15 cellular contexts compared by ENCODE assay signal in genomic region chr7:22386865-22387264, GRCh38. TPM values are rescaled to one million over a fixed set of nuclear protein-coding genes. Genes with fewer than 3 reads are reported as not detected.
DNase-seq lines count a peak whose midpoint lies in the region; ATAC-seq and TF ChIP-seq lines count a peak whose summit lies in the region.
"Had no signal": no experiment of that assay in that cellular context is flagged by ENCODE, and none has a peak within 500 bp of the region (broad histone marks: within the 10 kb centered on the region; RNA-seq: fewer than 3 reads in every experiment).

No MANE protein-coding gene starts in this region.

- TF ChIP-seq CTCF in OCI-LY7 (conservative IDR thresholded peaks at IDR 0.05; ENCODE audit: low read length) = no peak

- intact Hi-C loops in OCI-LY7 (cut with micrococcal nuclease; ENCODE audit: unreplicated experiment) = loop anchor here (5.0 kb wide), 1 partner anchor 1210 kb away; the partner anchor contains the start of gene CCDC126

- no peak overlapping the region for H3K27ac ChIP-seq in OCI-LY7 (ENCODE audit: low read depth, low read length, poor library complexity, severe bottlenecking)
- H3K27ac ChIP-seq: KMS-11, neural progenitor cell had no signal

- peaks cover 73% of the 10 kb centered on the region for H3K4me1 ChIP-seq in OCI-LY7 (ENCODE audit: insufficient read depth, low read length, poor library complexity, severe bottlenecking)
- H3K4me1 ChIP-seq: neural progenitor cell had no signal

- no peak overlapping the region for H3K27ac Mint-ChIP-seq in activated naive CD4-positive, alpha-beta T cell treated with anti-CD3 and anti-CD28 coated beads, Interleukin-2, amount 50 U/mL, for 72 hours
- H3K27ac Mint-ChIP-seq: CD4-positive, alpha-beta T cell; neural progenitor cell had no signal

- no peaks in the 10 kb centered on the region for H3K36me3 Mint-ChIP-seq in activated naive CD4-positive, alpha-beta T cell treated with anti-CD3 and anti-CD28 coated beads, Interleukin-2, amount 50 U/mL, for 72 hours
- H3K36me3 Mint-ChIP-seq: neural progenitor cell had no signal

- no peaks in the 10 kb centered on the region for H3K9me3 ChIP-seq in OCI-LY7 (ENCODE audit: low read length)

- POLR2A ChIA-PET in OCI-LY7 (lab: Charles Lee) = interaction anchor here (0.7 to 8.7 kb wide), 3 partner anchors 9 to 15 kb away, joined by 3 to 105 read pairs (median 3); no protein-coding TSS in a partner anchor

- no peaks in the 10 kb centered on the region for H3K79me2 ChIP-seq in OCI-LY7 (ENCODE audit: insufficient read depth, low read depth, low read length)

- H4K20me1 ChIP-seq in OCI-LY7 (ENCODE audit: insufficient read depth, low read length) = no peaks in the 10 kb centered on the region

- BruUV-seq in OCI-LY7 (replicated peaks; lab: Mats Ljungman, UMichigan) = no TSS peak

- H3K9me2 ChIP-seq in OCI-LY7 (ENCODE audit: insufficient read depth, low read length) = no peaks in the 10 kb centered on the region

- DNase-seq in OCI-LY7 (ENCODE audit: low spot score) (no peak), NCI-H1436 (lab: John Stamatoyannopoulos, UW) (no peak), NCI-H1105 treated with DMSO at 0.1 percent for 48 hours (lab: John Stamatoyannopoulos, UW) (no peak)
- no peak for DNase-seq in activated naive CD4-positive, alpha-beta T cell treated with anti-CD3 and anti-CD28 coated beads, Interleukin-2, amount 50 U/mL, for 72 hours (ENCODE audit: low spot score in 2 of 2)
- DNase-seq in activated CD4-positive, alpha-beta T cell treated with anti-CD3 and anti-CD28 coated beads, Interleukin-2, amount 50 U/mL, for 48 hours = no peak
- DNase-seq: activated T-cell treated with anti-CD3 and anti-CD28 coated beads for 4 hours; CD4-positive, alpha-beta T cell; effector memory CD4-positive, alpha-beta T cell; HCEC 1CT; NCI-H2171 treated with DMSO at 0.1 percent for 48 hours had no signal

- H3K4me3 ChIP-seq in OCI-LY7 (ENCODE audit: low read depth, low read length, poor library complexity, severe bottlenecking) = no peak overlapping the region
- H3K4me3 ChIP-seq: neural progenitor cell had no signal

- peak overlapping the region; percentile 29; the same call in 1 of the 2 replicates for H2AFZ ChIP-seq in OCI-LY7 (ENCODE audit: low read length)
- H2AFZ ChIP-seq: neural progenitor cell had no signal

- H3K36me3 ChIP-seq in OCI-LY7 (ENCODE audit: insufficient read depth, low read length) = no peaks in the 10 kb centered on the region
- H3K36me3 ChIP-seq: neural progenitor cell had no signal

- no peaks in the 10 kb centered on the region for H3K9me3 Mint-ChIP-seq in activated naive CD4-positive, alpha-beta T cell treated with anti-CD3 and anti-CD28 coated beads, Interleukin-2, amount 50 U/mL, for 72 hours
- H3K9me3 Mint-ChIP-seq: CD4-positive, alpha-beta T cell; neural progenitor cell had no signal

- CTCF ChIA-PET in OCI-LY7 (lab: Charles Lee; ENCODE audit: unreplicated experiment) = no interaction called here

- H3K4me2 ChIP-seq in OCI-LY7 (ENCODE audit: low read length) = no peak overlapping the region
- H3K4me2 ChIP-seq: KMS-11, neural progenitor cell had no signal

- ATAC-seq in GM18861 (IDR thresholded peaks at IDR 0.05; ENCODE audit: unreplicated experiment) (peak; percentile 56), GM21515 (IDR thresholded peaks at IDR 0.05; ENCODE audit: unreplicated experiment) (peak; percentile 56), HG03060 (IDR thresholded peaks at IDR 0.05; ENCODE audit: low read depth, unreplicated experiment) (peak; percentile 32)
- ATAC-seq in activated naive CD4-positive, alpha-beta T cell treated with anti-CD3 and anti-CD28 coated beads, Interleukin-2, amount 50 U/mL, for 72 hours = no peak

RNA-seq across cellular contexts. Expression of gene RAPGEF5, which starts 29.9 kb away (rescaled TPM):
- total RNA-seq in OCI-LY7 (2014; rRNA removed; shearing (Covaris generic)) = 114 and 136 TPM in 2 replicates
- total RNA-seq in OCI-LY7 (2022) = 115 and 120 TPM in 2 replicates
- total RNA-seq in activated naive CD4-positive, alpha-beta T cell treated with anti-CD3 and anti-CD28 coated beads, Interleukin-2, amount 50 U/mL, for 72 hours = under 1 TPM; 0.23 to 0.53 TPM

Comparison
In these comparisons a context has a peak if more than half of its experiments do, and no peak if none do; other contexts are left out.
1. ATAC-seq: peak in GM18861 (single experiment), GM21515 (single experiment) and HG03060 (single experiment); none in activated naive CD4-positive, alpha-beta T cell treated with anti-CD3 and anti-CD28 coated beads, Interleukin-2, amount 50 U/mL, for 72 hours (0 of 2).
2. RNA of gene RAPGEF5, which starts 29.9 kb away (total RNA-seq): 114 to 136 TPM in OCI-LY7; 0.23 to 0.53 TPM in activated naive CD4-positive, alpha-beta T cell treated with anti-CD3 and anti-CD28 coated beads, Interleukin-2, amount 50 U/mL, for 72 hours; every median in the first group is over 10 times any median in the second.